19 cellular contexts compared by ENCODE assay signal in genomic region chr3:159892171-159892791, GRCh38. TPM values are rescaled to one million over a fixed set of nuclear protein-coding genes. Genes with fewer than 3 reads are reported as not detected.
DNase-seq lines count a peak whose midpoint lies in the region; ATAC-seq and TF ChIP-seq lines count a peak whose summit lies in the region.
"Had no signal": no experiment of that assay in that cellular context is flagged by ENCODE, and none has a peak within 500 bp of the region (broad histone marks: within the 10 kb centered on the region; RNA-seq: fewer than 3 reads in every experiment).

No MANE protein-coding gene starts in this region.

- peaks cover 81% of the 10 kb centered on the region for H3K36me3 Mint-ChIP-seq in brain

- TF ChIP-seq CTCF in brain (conservative IDR thresholded peaks at IDR 0.05) = no peak
- TF ChIP-seq CTCF in left lung (IDR thresholded peaks at IDR 0.05) = no peak
- no peak for TF ChIP-seq CTCF in upper lobe of right lung (IDR thresholded peaks at IDR 0.05)

- H3K27ac Mint-ChIP-seq in brain = peak overlapping the region in 4 of 5 experiments; percentile 68 to 94 (median 92)
- H3K27ac Mint-ChIP-seq: activated T-helper 1 cell treated with anti-CD3 and anti-CD28 coated beads, Interleukin-12 subunit alpha, Interleukin-12 subunit beta, Interleukin-2, Interleukin-4 antibody, amounts not matched to agents 30 ng/mL and 10 ng/mL and 1 ng/mL, durations not matched to agents 14 hours and 24 hours and 36 hours; WTC11 had no signal

- H3K36me3 ChIP-seq in left lung (peaks cover 0 to 7% of the 10 kb centered on the region in 2 donors), upper lobe of right lung (peaks cover 28% of the 10 kb centered on the region)

- peaks cover 31% of the 10 kb centered on the region for H3K4me1 Mint-ChIP-seq in brain
- H3K4me1 Mint-ChIP-seq: WTC11 had no signal

- H3K27ac ChIP-seq in left lung (no peak overlapping the region), upper lobe of right lung (no peak overlapping the region)

- H3K4me3 ChIP-seq in left lung (no peak overlapping the region), upper lobe of right lung (no peak overlapping the region)
- H3K4me3 ChIP-seq: thoracic aorta had no signal

- H3K9me3 Mint-ChIP-seq in brain = no peaks in the 10 kb centered on the region
- H3K9me3 Mint-ChIP-seq: activated T-helper 1 cell treated with anti-CD3 and anti-CD28 coated beads, Interleukin-12 subunit alpha, Interleukin-12 subunit beta, Interleukin-2, Interleukin-4 antibody, amounts not matched to agents 30 ng/mL and 10 ng/mL and 1 ng/mL, durations not matched to agents 14 hours and 24 hours and 36 hours; WTC11 had no signal

- H3K27me3 ChIP-seq in left lung (no peaks in the 10 kb centered on the region), upper lobe of right lung (no peaks in the 10 kb centered on the region)

- intact Hi-C loops in Right ventricle myocardium inferior (cut with DNase I) = no loop called here
- intact Hi-C loops in cardiac septum (cut with DNase I) = no loop called here
- intact Hi-C loops in left lung (cut with DNase I) = no loop called here
- intact Hi-C loops in upper lobe of right lung (cut with DNase I) = no loop called here

- H3K4me1 ChIP-seq in left lung = peaks cover 0 to 3% of the 10 kb centered on the region in 2 donors
- H3K4me1 ChIP-seq in upper lobe of right lung = peaks cover 6% of the 10 kb centered on the region
- H3K4me1 ChIP-seq: Caco-2 had no signal

- H3K9me3 ChIP-seq in left lung = no peaks in the 10 kb centered on the region
- H3K9me3 ChIP-seq in upper lobe of right lung = no peaks in the 10 kb centered on the region
- H3K9me3 ChIP-seq: Caco-2, thoracic aorta had no signal

- ATAC-seq in Right ventricle myocardium inferior = peak; percentile 81
- peak; percentile 74 for ATAC-seq in left lung
- ATAC-seq in upper lobe of right lung = peak; percentile 84
- no peak for ATAC-seq in HG03469 (IDR thresholded peaks at IDR 0.05; ENCODE audit: unreplicated experiment)
- ATAC-seq: WTC11 had no signal

- no peak for DNase-seq in Right ventricle myocardium inferior (ENCODE audit: missing footprints)
- DNase-seq in cardiac septum (ENCODE audit: low spot score) = no peak
- no peak for DNase-seq in left lung
- DNase-seq in upper lobe of right lung = no peak
- DNase-seq in NCI-H1436 treated with DMSO at 0.1 percent for 48 hours (lab: John Stamatoyannopoulos, UW) = no peak
- no peak for DNase-seq in NCI-H1417 treated with DMSO at 0.1 percent for 48 hours (lab: John Stamatoyannopoulos, UW)
- DNase-seq: activated CD8-positive, alpha-beta memory T cell treated with anti-CD3 and anti-CD28 coated beads for 24 hours; Caco-2; cortex of kidney; HCEC 1CT; mesendoderm; NCI-H187; stimulated activated CD4-positive, alpha-beta T cell treated with anti-CD3 and anti-CD28 coated beads, Interleukin-2, amount 100 ng/mL, for 48 hours; T-helper 1 cell had no signal

- peak overlapping the region in 1 of 5 experiments; percentile 69 for H3K4me3 Mint-ChIP-seq in brain
- H3K4me3 Mint-ChIP-seq: activated T-helper 1 cell treated with anti-CD3 and anti-CD28 coated beads, Interleukin-12 subunit alpha, Interleukin-12 subunit beta, Interleukin-2, Interleukin-4 antibody, amounts not matched to agents 30 ng/mL and 10 ng/mL and 1 ng/mL, durations not matched to agents 14 hours and 24 hours and 36 hours; WTC11 had no signal

- H3K27me3 Mint-ChIP-seq in brain = no peaks in the 10 kb centered on the region

RNA-seq across cellular contexts. Expression of gene SCHIP1, which starts 52.6 kb away (rescaled TPM):
- total RNA-seq in Right ventricle myocardium inferior (55.5 TPM), cardiac septum (52.3 TPM), left lung (1 to 10 TPM; 5.8 to 6.2 TPM), upper lobe of right lung (15.0 TPM)
- polyA plus RNA-seq in brain (ENCODE audit: insufficient read depth, low read depth, low replicate concordance) = 51.7 TPM
- total RNA-seq: activated T-helper 1 cell treated with anti-CD3 and anti-CD28 coated beads, Interleukin-12 subunit alpha, Interleukin-12 subunit beta, Interleukin-2, Interleukin-4 antibody, amounts not matched to agents 30 ng/mL and 10 ng/mL and 1 ng/mL, durations not matched to agents 14 hours and 24 hours and 36 hours had no signal
